Comparison of ENCODE assay signal across 2 cellular contexts in the genomic region with DNA sequence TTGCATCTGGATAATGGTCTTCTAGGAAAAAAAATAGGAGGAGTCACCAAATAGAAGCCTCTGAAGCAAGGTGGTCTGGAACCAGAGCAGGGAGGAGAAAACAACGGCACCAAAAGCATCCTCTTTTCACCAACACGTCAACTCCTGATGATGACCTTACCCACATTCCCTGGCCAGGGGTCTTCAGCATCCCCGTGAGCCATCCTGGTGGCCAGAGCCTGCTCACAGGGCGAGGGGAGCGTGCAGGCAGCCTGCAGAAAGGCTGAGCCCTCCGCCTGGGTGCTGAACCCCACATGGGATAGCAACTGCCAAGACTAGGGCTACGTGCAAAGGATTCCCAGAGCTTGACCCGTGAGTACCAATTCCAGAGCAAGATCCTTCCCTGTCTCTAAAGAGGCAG.
TF ChIP-seq lines count a peak whose summit lies in the region.

No MANE protein-coding gene starts in this region.

TF ChIP-seq in SK-N-SH, 30 proteins besides CTCF, POLR2A, EP300 and RAD21 (continued from another document):
- TF ChIP-seq NRF1 (IDR thresholded peaks at IDR 0.05; ENCODE audit: low read depth, low read length) (no peak), POLR2AphosphoS5 (IDR thresholded peaks at IDR 0.05; ENCODE audit: low read depth, low read length) (no peak), TCF12 (IDR thresholded peaks at IDR 0.05) (no peak), TAF1 (IDR thresholded peaks at IDR 0.05; ENCODE audit: borderline replicate concordance, low read depth, low read length) (no peak), GABPA (IDR thresholded peaks at IDR 0.05; ENCODE audit: low read depth) (no peak), GATA2 (CRISPR knock-in tag; IDR thresholded peaks at IDR 0.05) (no peak)
- TF ChIP-seq, protein P1, sequence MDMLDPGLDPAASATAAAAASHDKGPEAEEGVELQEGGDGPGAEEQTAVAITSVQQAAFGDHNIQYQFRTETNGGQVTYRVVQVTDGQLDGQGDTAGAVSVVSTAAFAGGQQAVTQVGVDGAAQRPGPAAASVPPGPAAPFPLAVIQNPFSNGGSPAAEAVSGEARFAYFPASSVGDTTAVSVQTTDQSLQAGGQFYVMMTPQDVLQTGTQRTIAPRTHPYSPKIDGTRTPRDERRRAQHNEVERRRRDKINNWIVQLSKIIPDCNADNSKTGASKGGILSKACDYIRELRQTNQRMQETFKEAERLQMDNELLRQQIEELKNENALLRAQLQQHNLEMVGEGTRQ (IDR thresholded peaks at IDR 0.05; ENCODE audit: borderline replicate concordance, low read depth, low read length): no peak

TF ChIP-seq in SK-N-SH treated with all-trans-retinoic acid at 6 μM for 48 hours, 23 proteins besides CTCF, POLR2A, EP300 and RAD21 (continued from another document):
- TF ChIP-seq, protein P2, sequence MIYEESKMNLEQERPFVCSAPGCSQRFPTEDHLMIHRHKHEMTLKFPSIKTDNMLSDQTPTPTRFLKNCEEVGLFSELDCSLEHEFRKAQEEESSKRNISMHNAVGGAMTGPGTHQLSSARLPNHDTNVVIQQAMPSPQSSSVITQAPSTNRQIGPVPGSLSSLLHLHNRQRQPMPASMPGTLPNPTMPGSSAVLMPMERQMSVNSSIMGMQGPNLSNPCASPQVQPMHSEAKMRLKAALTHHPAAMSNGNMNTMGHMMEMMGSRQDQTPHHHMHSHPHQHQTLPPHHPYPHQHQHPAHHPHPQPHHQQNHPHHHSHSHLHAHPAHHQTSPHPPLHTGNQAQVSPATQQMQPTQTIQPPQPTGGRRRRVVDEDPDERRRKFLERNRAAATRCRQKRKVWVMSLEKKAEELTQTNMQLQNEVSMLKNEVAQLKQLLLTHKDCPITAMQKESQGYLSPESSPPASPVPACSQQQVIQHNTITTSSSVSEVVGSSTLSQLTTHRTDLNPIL (CRISPR knock-in tag; IDR thresholded peaks at IDR 0.05; ENCODE audit: low read depth): no peak
- TF ChIP-seq, protein P3, sequence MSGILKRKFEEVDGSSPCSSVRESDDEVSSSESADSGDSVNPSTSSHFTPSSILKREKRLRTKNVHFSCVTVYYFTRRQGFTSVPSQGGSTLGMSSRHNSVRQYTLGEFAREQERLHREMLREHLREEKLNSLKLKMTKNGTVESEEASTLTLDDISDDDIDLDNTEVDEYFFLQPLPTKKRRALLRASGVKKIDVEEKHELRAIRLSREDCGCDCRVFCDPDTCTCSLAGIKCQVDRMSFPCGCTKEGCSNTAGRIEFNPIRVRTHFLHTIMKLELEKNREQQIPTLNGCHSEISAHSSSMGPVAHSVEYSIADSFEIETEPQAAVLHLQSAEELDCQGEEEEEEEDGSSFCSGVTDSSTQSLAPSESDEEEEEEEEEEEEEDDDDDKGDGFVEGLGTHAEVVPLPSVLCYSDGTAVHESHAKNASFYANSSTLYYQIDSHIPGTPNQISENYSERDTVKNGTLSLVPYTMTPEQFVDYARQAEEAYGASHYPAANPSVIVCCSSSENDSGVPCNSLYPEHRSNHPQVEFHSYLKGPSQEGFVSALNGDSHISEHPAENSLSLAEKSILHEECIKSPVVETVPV (CRISPR knock-in tag; IDR thresholded peaks at IDR 0.05): no peak
- TF ChIP-seq PPARA (CRISPR knock-in tag; IDR thresholded peaks at IDR 0.05; ENCODE audit: borderline replicate concordance) (no peak), ESRRG (CRISPR knock-in tag; IDR thresholded peaks at IDR 0.05) (no peak), ISL1 (CRISPR knock-in tag; IDR thresholded peaks at IDR 0.05) (no peak), SNAI2 (CRISPR knock-in tag; IDR thresholded peaks at IDR 0.05) (no peak), TOX (CRISPR knock-in tag; IDR thresholded peaks at IDR 0.05; ENCODE audit: borderline replicate concordance) (no peak), GLIS3 (CRISPR knock-in tag; IDR thresholded peaks at IDR 0.05) (no peak), CSDC2 (CRISPR knock-in tag; IDR thresholded peaks at IDR 0.05) (no peak)
